8 cellular contexts compared by ENCODE assay signal in the genomic region with DNA sequence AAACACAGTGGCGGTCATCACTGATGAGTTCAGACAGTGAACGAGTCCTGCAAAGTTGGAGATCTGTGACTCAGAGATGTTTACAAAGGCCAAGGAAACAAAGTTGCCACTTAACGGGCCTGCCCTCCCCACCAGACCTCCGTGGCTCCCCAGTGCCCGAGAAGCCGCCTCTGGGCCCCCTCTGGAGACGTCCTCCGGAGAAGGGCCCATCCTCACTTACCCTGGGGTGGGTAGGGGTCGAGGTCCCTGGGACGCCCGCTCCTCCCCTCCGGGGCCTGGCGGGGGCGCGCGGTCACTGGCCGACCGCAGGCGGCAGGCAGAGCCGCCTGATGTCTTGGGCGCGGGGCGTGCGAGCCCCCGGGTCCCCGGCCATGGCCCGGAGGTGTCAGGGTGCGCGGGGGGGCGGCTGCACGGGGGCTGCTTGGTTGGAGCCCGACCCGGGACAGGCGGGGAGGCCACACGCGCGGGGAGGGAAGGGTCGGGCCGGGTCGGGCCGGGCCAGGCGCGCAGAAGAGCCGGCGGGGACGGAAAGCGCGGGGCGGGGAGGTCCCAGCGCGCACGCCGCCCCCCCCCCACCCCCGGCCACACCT. TPM values are rescaled to one million over a fixed set of nuclear protein-coding genes. Genes with fewer than 3 reads are reported as not detected.
DNase-seq lines count a peak whose midpoint lies in the region; ATAC-seq and TF ChIP-seq lines count a peak whose summit lies in the region.

No MANE protein-coding gene starts in this region.

- H3K9ac ChIP-seq in Loucy (ENCODE audit: low read depth, low read length, poor library complexity, severe bottlenecking) = peak overlapping the region; percentile 84
- peak overlapping the region; percentile 65 for H3K9ac ChIP-seq in iPS-15b (ENCODE audit: low read depth, low read length)
- H3K9ac ChIP-seq in skeletal muscle tissue (ENCODE audit: low read depth in 1 of 3, low read length in 3 of 3) = peak overlapping the region; percentile 83 to 91 (median 83)

- H3F3A ChIP-seq in Loucy (ENCODE audit: low read depth) = no peaks in the 10 kb centered on the region

- H3K4me3 ChIP-seq in Loucy (ENCODE audit: low read length, poor library complexity, severe bottlenecking) = peak overlapping the region; percentile 85
- H3K4me3 ChIP-seq in ascending aorta = peak overlapping the region; percentile 84 to 99
- peak overlapping the region; percentile 70 for H3K4me3 ChIP-seq in iPS-15b (ENCODE audit: low read depth, low read length)
- H3K4me3 ChIP-seq in skeletal muscle tissue (ENCODE audit: low read length in 3 of 3) = peak overlapping the region; percentile 71 to 79 (median 74)

- intact Hi-C loops in ascending aorta (cut with DNase I) = loop anchor here (5.0 to 10.0 kb wide), 4 partner anchors 107 to 1048 kb away; a partner anchor contains a TSS

- peaks cover 36% of the 10 kb centered on the region for H3K79me2 ChIP-seq in Loucy (ENCODE audit: insufficient read depth, low read length)

- peaks cover 16% of the 10 kb centered on the region for H4K20me1 ChIP-seq in Loucy (ENCODE audit: insufficient read depth, low read length, poor library complexity, severe bottlenecking)

- H3K4me2 ChIP-seq in Loucy (ENCODE audit: low read depth, low read length, poor library complexity, severe bottlenecking) = peak overlapping the region; percentile 87

- H3K27ac ChIP-seq in ascending aorta (peak overlapping the region; percentile 77 to 91), skeletal muscle tissue (ENCODE audit: low read depth, low read length) (peak overlapping the region; percentile 83)

- TF ChIP-seq CTCF in Loucy (conservative IDR thresholded peaks at IDR 0.05; ENCODE audit: low read length) = no peak
- no peak for TF ChIP-seq CTCF in ascending aorta (IDR thresholded peaks at IDR 0.05)

- H2AFZ ChIP-seq in Loucy (ENCODE audit: low read length) = no peak overlapping the region

- H3K9me3 ChIP-seq in Loucy (ENCODE audit: insufficient read depth, low read depth, low read length) (no peaks in the 10 kb centered on the region), ascending aorta (no peaks in the 10 kb centered on the region), iPS-15b (ENCODE audit: control insufficient read depth, insufficient read depth, low read length) (no peaks in the 10 kb centered on the region), skeletal muscle tissue (ENCODE audit: control insufficient read depth in 3 of 3, low read length in 3 of 3) (no peaks in the 10 kb centered on the region)

- no peaks in the 10 kb centered on the region for H3K27me3 ChIP-seq in Loucy (ENCODE audit: insufficient read depth, low read length, poor library complexity, severe bottlenecking)
- H3K27me3 ChIP-seq in ascending aorta = no peaks in the 10 kb centered on the region
- no peaks in the 10 kb centered on the region for H3K27me3 ChIP-seq in iPS-15b (ENCODE audit: control insufficient read depth, insufficient read depth, low read length)
- no peaks in the 10 kb centered on the region for H3K27me3 ChIP-seq in skeletal muscle tissue (ENCODE audit: control insufficient read depth in 3 of 3, insufficient read depth in 3 of 3, low read length in 3 of 3)

- H3K36me3 ChIP-seq in Loucy (ENCODE audit: insufficient read depth, low read length) (no peaks in the 10 kb centered on the region), ascending aorta (no peaks in the 10 kb centered on the region), iPS-15b (ENCODE audit: control insufficient read depth, insufficient read depth, low read length) (no peaks in the 10 kb centered on the region), skeletal muscle tissue (ENCODE audit: control insufficient read depth in 3 of 3, insufficient read depth in 3 of 3, low read length in 3 of 3) (no peaks in the 10 kb centered on the region)

- DNase-seq in Daoy (ENCODE audit: low read depth) (peak; percentile 22), ascending aorta (ENCODE audit: low spot score in 2 of 2) (no peak), KG1 (lab: John Stamatoyannopoulos, UW) (no peak), NCI-H446 (lab: John Stamatoyannopoulos, UW) (no peak)

- H3K4me1 ChIP-seq in Loucy (ENCODE audit: insufficient read depth, low read length, poor library complexity, severe bottlenecking) (peaks cover 14% of the 10 kb centered on the region), ascending aorta (peaks cover 7 to 24% of the 10 kb centered on the region in 2 donors), iPS-15b (ENCODE audit: control insufficient read depth, insufficient read depth, low read length) (peaks cover 11% of the 10 kb centered on the region), skeletal muscle tissue (ENCODE audit: control insufficient read depth in 3 of 3, insufficient read depth in 3 of 3, low read length in 3 of 3) (peaks cover 10 to 20% (median 16%) of the 10 kb centered on the region in 3 donors)

- peak; percentile 45 for ATAC-seq in GM21825 (IDR thresholded peaks at IDR 0.05; ENCODE audit: unreplicated experiment)

- H3K9me2 ChIP-seq in Loucy (replicated peaks; ENCODE audit: low read depth, low read length) = no peaks in the 10 kb centered on the region

RNA-seq across cellular contexts. Expression of a gene that starts 0.6 kb away (rescaled TPM):
- total RNA-seq in Daoy (2014; rRNA removed; shearing (Covaris generic)) = 7.0 and 12.3 TPM in 2 replicates
- total RNA-seq in ascending aorta (13.4 TPM), skeletal muscle tissue (9.9 TPM)

RNA-seq across cellular contexts. Expression of a gene that starts 0.6 kb away (rescaled TPM):
- total RNA-seq in Daoy (2014; rRNA removed; shearing (Covaris generic)) = 12.3 and 12.9 TPM in 2 replicates
- total RNA-seq in ascending aorta = 34.6 TPM
- total RNA-seq in skeletal muscle tissue = 25.6 TPM
